ENCODE assay signal across 1 cellular context in genomic region chr17:63694974-63695773, GRCh38.
TF ChIP-seq lines count a peak whose summit lies in the region.

No MANE protein-coding gene starts in this region.

TF ChIP-seq in GM12878, 131 proteins besides CTCF, POLR2A, EP300 and RAD21:
- TF ChIP-seq BCL3 (IDR thresholded peaks at IDR 0.05; ENCODE audit: borderline replicate concordance, insufficient read depth, low read depth, low read length, poor library complexity, severe bottlenecking) = peak; percentile 57
- TF ChIP-seq POLR2AphosphoS2 (IDR thresholded peaks at IDR 0.05; ENCODE audit: low read depth, low read length) = 0 out of 2 replicates have a peak, but pooled peaks have one; percentile 5
- peak; percentile 82; the same call in 1 of the 2 replicates for TF ChIP-seq MTA3 (IDR thresholded peaks at IDR 0.05; ENCODE audit: borderline replicate concordance, low read length)
- TF ChIP-seq PKNOX1 (IDR thresholded peaks at IDR 0.05) = 0 out of 2 replicates have a peak, but pooled peaks have one; percentile 7
- TF ChIP-seq BACH1 (IDR thresholded peaks at IDR 0.05; ENCODE audit: borderline replicate concordance) = peak; percentile 63; the same call in 1 of the 2 replicates
- peak; percentile 32; the same call in 1 of the 2 replicates for TF ChIP-seq PML (IDR thresholded peaks at IDR 0.05; ENCODE audit: low read length)
- peak; percentile 21; the same call in 1 of the 2 replicates for TF ChIP-seq ZBED1 (IDR thresholded peaks at IDR 0.05; ENCODE audit: borderline replicate concordance)
- TF ChIP-seq TCF3 (IDR thresholded peaks at IDR 0.05; ENCODE audit: borderline replicate concordance, insufficient read depth, low read depth, low read length) = 0 out of 2 replicates have a peak, but pooled peaks have one; percentile 19
- peak; percentile 72; the same call in 1 of the 2 replicates for TF ChIP-seq ZNF687 (IDR thresholded peaks at IDR 0.05)
- TF ChIP-seq KLF5 (IDR thresholded peaks at IDR 0.05; ENCODE audit: partially characterized antibody) = no peak
- TF ChIP-seq EGR1 (IDR thresholded peaks at IDR 0.05; ENCODE audit: borderline replicate concordance in 1 of 2, low read depth in 2 of 2, low read length in 2 of 2) = 0 out of 3 replicates have a peak, but pooled peaks of 1 of the 2 experiments have one; percentile 6
- TF ChIP-seq PAX5 (IDR thresholded peaks at IDR 0.05; ENCODE audit: borderline replicate concordance, low read depth, low read length) = 0 out of 2 replicates have a peak, but pooled peaks have one; percentile 5
- TF ChIP-seq EZH2 (IDR thresholded peaks at IDR 0.05; ENCODE audit: borderline replicate concordance, control insufficient read depth, low read depth, low read length) = no peak
- TF ChIP-seq SPI1 (IDR thresholded peaks at IDR 0.05; ENCODE audit: borderline replicate concordance, insufficient read depth, low read depth, low read length) = peak; percentile 31; the same call in 1 of the 2 replicates
- TF ChIP-seq SP1 (IDR thresholded peaks at IDR 0.05; ENCODE audit: low read depth, low read length) = no peak
- peak; percentile 58 for TF ChIP-seq POLR2AphosphoS5 (IDR thresholded peaks at IDR 0.05; ENCODE audit: low read length)
- TF ChIP-seq SUPT20H (IDR thresholded peaks at IDR 0.05; ENCODE audit: borderline replicate concordance, control insufficient read depth, low read depth, low read length) = no peak
